In the genomic region with DNA sequence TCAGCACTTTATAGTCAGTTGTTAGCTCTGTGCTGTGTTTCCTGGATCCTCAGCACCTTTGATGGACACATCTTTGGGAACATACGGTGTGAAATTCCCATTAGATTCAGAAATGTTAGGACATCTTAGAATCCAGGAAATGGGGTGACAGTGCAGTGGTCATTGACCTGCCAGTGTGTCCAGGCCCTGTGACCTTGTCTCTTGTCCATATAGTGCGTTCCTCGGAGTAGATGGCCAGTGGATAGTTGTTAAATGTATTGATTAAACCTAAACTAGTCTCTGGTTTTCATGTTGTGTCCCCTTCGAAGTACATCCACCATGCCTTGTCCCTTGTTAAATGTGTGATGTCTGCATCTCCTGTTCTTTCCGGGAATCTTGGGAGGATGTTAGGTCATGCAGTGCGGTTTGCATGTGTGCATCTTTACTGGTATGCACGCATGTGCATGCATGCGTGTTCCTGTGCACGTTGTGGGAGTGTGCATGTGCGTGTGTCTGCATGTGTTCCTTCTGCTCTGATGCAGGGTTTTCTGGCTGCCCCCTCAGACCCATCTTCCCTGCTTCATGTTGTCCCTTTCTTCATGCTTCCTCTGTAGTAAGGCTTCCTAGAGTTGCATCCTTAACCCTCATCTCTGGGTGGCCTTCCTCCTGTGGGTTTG, we compare ENCODE assay signal across 15 cellular contexts. TPM values are rescaled to one million over a fixed set of nuclear protein-coding genes. Genes with fewer than 3 reads are reported as not detected.
A peak's percentile ranks its signal among the peaks of the same experiment; 100 is the strongest.
DNase-seq lines count a peak whose midpoint lies in the region; ATAC-seq, FAIRE-seq and TF ChIP-seq lines count a peak whose summit lies in the region.
"Had no signal": no experiment of that assay in that cellular context is flagged by ENCODE, and none has a peak within 500 bp of the region (broad histone marks: within the 10 kb centered on the region; RNA-seq: fewer than 3 reads in every experiment).

No MANE protein-coding gene starts in this region.

- no peak for TF ChIP-seq RAD21 in H1 (IDR thresholded peaks at IDR 0.05 in 1 of 2, conservative IDR thresholded peaks at IDR 0.05 in 1 of 2; ENCODE audit: low read depth in 2 of 2, low read length in 2 of 2)

- H2BK15ac ChIP-seq in H1 (ENCODE audit: low read length) = peak overlapping the region; percentile 21

- CTCF ChIA-PET in activated CD8-positive, alpha-beta memory T cell treated with anti-CD3 and anti-CD28 coated beads, Interleukin-2, amount 10 ng/mL, durations not matched to agents 7 days and 5 days (lab: Charles Lee) = interaction anchor here (0.6 to 1.7 kb wide), 3 partner anchors 7 to 33 kb away, joined by 3 to 6 read pairs (median 4); a partner anchor contains a TSS
- CTCF ChIA-PET in H1 (lab: Charles Lee; ENCODE audit: partially characterized antibody) = interaction anchor here (0.7 to 3.1 kb wide), 16 partner anchors 11 to 121 kb away, joined by 3 to 12 read pairs (median 4); a partner anchor contains a TSS
- CTCF ChIA-PET in PC-3 (lab: Charles Lee) = no interaction called here

- H3K9ac ChIP-seq in HUES64 (ENCODE audit: low read depth, low read length) = 0 out of 2 replicates have a peak overlapping the region, but pooled peaks have one; percentile 2
- no peak overlapping the region for H3K9ac ChIP-seq in H1 (replicated peaks in 1 of 4; ENCODE audit: extremely low read depth in 1 of 4, low read depth in 3 of 4, low read length in 3 of 4)
- H3K9ac ChIP-seq in PC-3 (ENCODE audit: low read length) = no peak overlapping the region

- H3K4ac ChIP-seq in H1 (replicated peaks; ENCODE audit: insufficient read length, low read depth, low read length) = no peak overlapping the region

- H3K27ac Mint-ChIP-seq in activated CD8-positive, alpha-beta memory T cell treated with anti-CD3 and anti-CD28 coated beads, Interleukin-2, amount 10 ng/mL, durations not matched to agents 7 days and 5 days = peak overlapping the region; percentile 33
- peak overlapping the region; percentile 95 for H3K27ac Mint-ChIP-seq in progenitor cell of endocrine pancreas

- no peak for DNase-seq in activated CD8-positive, alpha-beta memory T cell treated with anti-CD3 and anti-CD28 coated beads, Interleukin-2, amount 10 ng/mL, durations not matched to agents 7 days and 5 days
- no peak for DNase-seq in activated CD8-positive, alpha-beta memory T cell treated with anti-CD3 and anti-CD28 coated beads, Interleukin-2, amount 50 U/mL, for 48 hours
- DNase-seq in H1 (ENCODE audit: low read depth in 1 of 2, low spot score in 2 of 2) = no peak
- no peak for DNase-seq in progenitor cell of endocrine pancreas (ENCODE audit: low spot score, unreplicated experiment)
- DNase-seq in PC-3 = no peak
- no peak for DNase-seq in stimulated activated CD8-positive, alpha-beta memory T cell treated with anti-CD3 and anti-CD28 coated beads, Interleukin-4, amount 100 ng/mL, for 48 hours
- DNase-seq in NK-92 treated with Interleukin-12 subunit alpha and Interleukin-12 subunit beta, amount 100 ng/mL, for 24 hours (lab: John Stamatoyannopoulos, UW) = no peak
- DNase-seq: activated effector memory CD4-positive, alpha-beta T cell treated with Interleukin-2 at 50 U/mL for 16 hours; DMS53; NCI-H1417 treated with DMSO at 0.1 percent for 48 hours had no signal

- BruUV-seq in PC-3 (replicated peaks; lab: Mats Ljungman, UMichigan) = no TSS peak

- 95% methylated on average over 10 of the region's 10 CpGs for WGBS in HUES64
- WGBS in H1 (ENCODE audit: extremely low coverage in 1 of 2, insufficient coverage in 1 of 2, insufficient read length in 1 of 2, insufficient replicate concordance in 2 of 2, low coverage in 1 of 2, low lambda C conversion rate in 2 of 2, missing lambda C conversion rate in 1 of 2), 2 experiments = 89% methylated on average over 10 of the region's 10 CpGs; no CpG with 5 or more reads in 1 of the 2 experiments

- H4K91ac ChIP-seq in H1 (replicated peaks; ENCODE audit: insufficient read length, low read length) = no peak overlapping the region

- H3K27me3 Mint-ChIP-seq in activated CD8-positive, alpha-beta memory T cell treated with anti-CD3 and anti-CD28 coated beads, Interleukin-2, amount 10 ng/mL, durations not matched to agents 7 days and 5 days = no peaks in the 10 kb centered on the region
- no peaks in the 10 kb centered on the region for H3K27me3 Mint-ChIP-seq in progenitor cell of endocrine pancreas

- H2BK20ac ChIP-seq in H1 (ENCODE audit: low read length) = no peak overlapping the region

- POLR2A ChIA-PET in H1 (lab: Charles Lee; ENCODE audit: partially characterized antibody) = interaction anchor here (0.8 to 29.4 kb wide), 11 partner anchors 10 to 211 kb away, joined by 3 to 598 read pairs (median 4); a partner anchor contains a TSS
- POLR2A ChIA-PET in PC-3 (lab: Charles Lee; ENCODE audit: unreplicated experiment) = no interaction called here

- H2AFZ ChIP-seq in H1 (ENCODE audit: low read length) (no peak overlapping the region), PC-3 (ENCODE audit: low read length) (no peak overlapping the region)

- no peak for FAIRE-seq in H1 (lab: Jason Lieb, UNC)
- FAIRE-seq: A549 had no signal

- no peak overlapping the region for H2BK120ac ChIP-seq in H1 (replicated peaks; ENCODE audit: low read depth, low read length)

- H3K18ac ChIP-seq in H1 (ENCODE audit: extremely low read depth, low read length) = no peak overlapping the region

- peak overlapping the region; percentile 34; the same call in 1 of the 2 replicates for H2AK5ac ChIP-seq in H1 (ENCODE audit: low read depth, low read length)

- H3K4me1 ChIP-seq in HUES64 (ENCODE audit: insufficient read depth, low read length) (peaks cover 18% of the 10 kb centered on the region), H1 (replicated peaks in 1 of 4; ENCODE audit: control insufficient read depth in 3 of 4, insufficient read depth in 4 of 4, low read length in 3 of 4) (peaks cover 3 to 19% (median 11%) of the 10 kb centered on the region in 4 experiments), PC-3 (ENCODE audit: insufficient read depth, low read length) (peaks cover 17% of the 10 kb centered on the region)

- H3K9me3 Mint-ChIP-seq in activated CD8-positive, alpha-beta memory T cell treated with anti-CD3 and anti-CD28 coated beads, Interleukin-2, amount 10 ng/mL, durations not matched to agents 7 days and 5 days (ENCODE audit: low read depth) = no peaks in the 10 kb centered on the region
- H3K9me3 Mint-ChIP-seq in progenitor cell of endocrine pancreas (ENCODE audit: low read depth) = no peaks in the 10 kb centered on the region

- H4K5ac ChIP-seq in H1 (ENCODE audit: insufficient read length, low read depth, low read length) = no peak overlapping the region

- peak overlapping the region; percentile 44; the same call in 1 of the 2 replicates for H2BK12ac ChIP-seq in H1 (ENCODE audit: low read depth, low read length)

- no peak for ATAC-seq in activated CD8-positive, alpha-beta memory T cell treated with anti-CD3 and anti-CD28 coated beads, Interleukin-2, amount 10 ng/mL, durations not matched to agents 7 days and 5 days
- ATAC-seq in PC-3 = no peak
- ATAC-seq: activated CD4-positive, CD25-positive, alpha-beta regulatory T cell treated with anti-CD3 and anti-CD28 coated beads, Interleukin-2, amount 50 U/mL, for 24 hours had no signal

- H3K4me3 ChIP-seq in HUES64 (ENCODE audit: low read length) = no peak overlapping the region
- no peak overlapping the region for H3K4me3 ChIP-seq in H1 (ENCODE audit: extremely low read depth in 1 of 4, insufficient read depth in 2 of 4, low read depth in 3 of 4, low read length in 4 of 4)
- no peak overlapping the region for H3K4me3 ChIP-seq in PC-3 (ENCODE audit: low read length)
- H3K4me3 ChIP-seq: A549, SJSA1, skin epidermis had no signal

- TF ChIP-seq EP300 in H1 (IDR thresholded peaks at IDR 0.05; ENCODE audit: borderline replicate concordance in 1 of 2, low read depth in 2 of 2, low read length in 2 of 2) = no peak

- H4K20me1 ChIP-seq in H1 (replicated peaks in 1 of 2; ENCODE audit: control insufficient read depth in 1 of 2, insufficient read depth in 2 of 2, low read length in 2 of 2) (peaks cover 23 to 55% of the 10 kb centered on the region in 2 experiments), PC-3 (ENCODE audit: low read length) (peaks cover 40% of the 10 kb centered on the region)

- H3K56ac ChIP-seq in H1 (replicated peaks; ENCODE audit: insufficient read length, low read depth, low read length) = no peak overlapping the region

- H2BK5ac ChIP-seq in H1 (ENCODE audit: low read depth, low read length) = no peak overlapping the region

- H3K36me3 Mint-ChIP-seq in activated CD8-positive, alpha-beta memory T cell treated with anti-CD3 and anti-CD28 coated beads, Interleukin-2, amount 10 ng/mL, durations not matched to agents 7 days and 5 days = peaks cover 27% of the 10 kb centered on the region
- H3K36me3 Mint-ChIP-seq in progenitor cell of endocrine pancreas (ENCODE audit: insufficient read depth) = peaks cover 19% of the 10 kb centered on the region

- peaks cover 35% of the 10 kb centered on the region for H3K79me1 ChIP-seq in H1 (ENCODE audit: low read depth, low read length)

- TF ChIP-seq CTCF in H1 (IDR thresholded peaks at IDR 0.05; ENCODE audit: control extremely low read depth in 1 of 3, insufficient read depth in 1 of 3, low read depth in 1 of 3, low read length in 3 of 3) = no peak
- no peak for TF ChIP-seq CTCF in progenitor cell of endocrine pancreas (IDR thresholded peaks at IDR 0.05; ENCODE audit: unreplicated experiment)
- no peak for TF ChIP-seq CTCF in PC-3 (conservative IDR thresholded peaks at IDR 0.05; ENCODE audit: low read depth, low read length)

- H3F3A ChIP-seq in PC-3 (ENCODE audit: low read length, unreplicated experiment) = no peaks in the 10 kb centered on the region

- H3K9me3 ChIP-seq in HUES64 (ENCODE audit: insufficient read depth, low read depth, low read length) = no peaks in the 10 kb centered on the region
- no peaks in the 10 kb centered on the region for H3K9me3 ChIP-seq in H1 (ENCODE audit: insufficient read depth in 2 of 2, low read depth in 1 of 2, low read length in 1 of 2)
- no peaks in the 10 kb centered on the region for H3K9me3 ChIP-seq in PC-3 (ENCODE audit: low read length)
- H3K9me3 ChIP-seq: A549, SJSA1 had no signal

- H3K4me1 Mint-ChIP-seq in activated CD8-positive, alpha-beta memory T cell treated with anti-CD3 and anti-CD28 coated beads, Interleukin-2, amount 10 ng/mL, durations not matched to agents 7 days and 5 days = peaks cover 64% of the 10 kb centered on the region
- peaks cover 44% of the 10 kb centered on the region for H3K4me1 Mint-ChIP-seq in progenitor cell of endocrine pancreas (ENCODE audit: low read depth)

- no peaks in the 10 kb centered on the region for H3K9me2 ChIP-seq in PC-3 (replicated peaks; ENCODE audit: low read length)

- H3K14ac ChIP-seq in H1 (ENCODE audit: insufficient read length) = no peak overlapping the region

- 0 out of 2 replicates have a peak overlapping the region, but pooled peaks have one; percentile 45 for H4K8ac ChIP-seq in H1 (ENCODE audit: extremely low read depth, insufficient read depth, low read length)

- no peak overlapping the region for H3K23ac ChIP-seq in H1 (ENCODE audit: insufficient read length)

- H3K23me2 ChIP-seq in H1 (ENCODE audit: low read depth, low read length) = peaks cover 9% of the 10 kb centered on the region

- H3K36me3 ChIP-seq in HUES64 (ENCODE audit: insufficient read depth, low read length) = peaks cover 47% of the 10 kb centered on the region
- peaks cover 28 to 35% (median 34%) of the 10 kb centered on the region in 4 experiments for H3K36me3 ChIP-seq in H1 (ENCODE audit: control insufficient read depth in 2 of 4, insufficient read depth in 4 of 4, low read length in 3 of 4)
- H3K36me3 ChIP-seq in PC-3 (ENCODE audit: low read depth, low read length) = peaks cover 38% of the 10 kb centered on the region; the same call in 1 of the 2 replicates

- H3K79me2 ChIP-seq in H1 (ENCODE audit: control insufficient read depth in 1 of 2, insufficient read depth in 2 of 2, low read length in 2 of 2) = peaks cover 27 to 70% of the 10 kb centered on the region in 2 experiments
- peaks cover 76% of the 10 kb centered on the region for H3K79me2 ChIP-seq in PC-3 (ENCODE audit: low read length)

- H3K27me3 ChIP-seq in HUES64 (ENCODE audit: insufficient read depth, low read length) = no peaks in the 10 kb centered on the region
- H3K27me3 ChIP-seq in H1 (replicated peaks in 1 of 4; ENCODE audit: control insufficient read depth in 3 of 4, extremely low read depth in 1 of 4, insufficient read depth in 3 of 4, low read length in 3 of 4) = no peaks in the 10 kb centered on the region
- H3K27me3 ChIP-seq in PC-3 (ENCODE audit: low read length) = no peaks in the 10 kb centered on the region
- H3K27me3 ChIP-seq: SJSA1 had no signal

- no peak overlapping the region for H3K4me3 Mint-ChIP-seq in activated CD8-positive, alpha-beta memory T cell treated with anti-CD3 and anti-CD28 coated beads, Interleukin-2, amount 10 ng/mL, durations not matched to agents 7 days and 5 days
- H3K4me3 Mint-ChIP-seq in progenitor cell of endocrine pancreas (ENCODE audit: low read depth) = no peak overlapping the region

- H3K4me2 ChIP-seq in H1 (ENCODE audit: insufficient read depth in 1 of 2, low read depth in 2 of 2, low read length in 2 of 2) (peak overlapping the region in 1 of 2 experiments; percentile 13; a peak in 2 of 4 replicates), PC-3 (ENCODE audit: low read length) (no peak overlapping the region)
- H3K4me2 ChIP-seq: A549 had no signal

- TF ChIP-seq POLR2A in H1 (IDR thresholded peaks at IDR 0.05; ENCODE audit: control extremely low read depth in 1 of 2, low read depth in 2 of 2, low read length in 2 of 2) = no peak

- H3K27ac ChIP-seq in HUES64 (ENCODE audit: low read depth, low read length) (no peak overlapping the region), H1 (ENCODE audit: low read depth, low read length) (no peak overlapping the region), PC-3 (ENCODE audit: low read length) (no peak overlapping the region)
- H3K27ac ChIP-seq: A549, SJSA1 had no signal

- intact Hi-C loops in PC-3 (cut with micrococcal nuclease) = no loop called here

RNA-seq across cellular contexts. Expression of a gene that starts 4.0 kb away (rescaled TPM):
- 10 to 100 TPM; 70.4 to 71.9 TPM for total RNA-seq in activated CD8-positive, alpha-beta memory T cell treated with anti-CD3 and anti-CD28 coated beads, Interleukin-2, amount 10 ng/mL, durations not matched to agents 7 days and 5 days
- 27.2 TPM for polyA plus RNA-seq in HUES64 (2013, experiment 1 of 2)
- 25.4 TPM for polyA plus RNA-seq in HUES64 (2013, experiment 2 of 2)
- 42.3 and 43.7 TPM in 2 replicates for total RNA-seq in H1 (2021; fragmentation: NEBNext Ultra II Directional; extraction: Animal tissue kit (Norgen Biotek cat#: 25700))
- 23.7 and 42.5 TPM in 2 replicates for polyA plus RNA-seq in H1 (2011; rRNA removed)
- polyA plus RNA-seq in H1 (2011; cell fraction: cytosol; rRNA removed) = 36.9 TPM
- 172 TPM for polyA plus RNA-seq in H1 (2011; cell fraction: nucleus; rRNA removed)
- polyA plus RNA-seq in H1 (2012, experiment 1 of 2) = 33.0 to 43.7 TPM (median 38.6 TPM) in 4 replicates
- polyA plus RNA-seq in H1 (2012, experiment 2 of 2) = 12.7 TPM
- polyA plus RNA-seq in H1 (2013, experiment 1 of 2) = 26.6 TPM
- polyA plus RNA-seq in H1 (2013, experiment 2 of 2) = 22.8 TPM
- polyA minus RNA-seq in H1 (2011; rRNA and poly(A)+ RNA removed) = 31.8 and 33.0 TPM in 2 replicates
- polyA minus RNA-seq in H1 (2011; cell fraction: cytosol; rRNA and poly(A)+ RNA removed) = 26.9 TPM
- 60.0 TPM for polyA minus RNA-seq in H1 (2011; cell fraction: nucleus; rRNA and poly(A)+ RNA removed)
- total RNA-seq in progenitor cell of endocrine pancreas (75.8 and 79.8 TPM in 2 replicates), PC-3 (2014; rRNA removed) (41.7 and 43.6 TPM in 2 replicates)

RNA-seq across cellular contexts. Expression of a gene that starts 31.9 kb away (rescaled TPM):
- 100 to 1,000 TPM; 318 to 345 TPM for total RNA-seq in activated CD8-positive, alpha-beta memory T cell treated with anti-CD3 and anti-CD28 coated beads, Interleukin-2, amount 10 ng/mL, durations not matched to agents 7 days and 5 days
- 724 TPM for polyA plus RNA-seq in HUES64 (2013, experiment 1 of 2)
- 653 TPM for polyA plus RNA-seq in HUES64 (2013, experiment 2 of 2)
- 484 and 495 TPM in 2 replicates for total RNA-seq in H1 (2021; fragmentation: NEBNext Ultra II Directional; extraction: Animal tissue kit (Norgen Biotek cat#: 25700))
- polyA plus RNA-seq in H1 (2011; rRNA removed) = 343 and 465 TPM in 2 replicates
- polyA plus RNA-seq in H1 (2011; cell fraction: cytosol; rRNA removed) = 587 TPM
- polyA plus RNA-seq in H1 (2011; cell fraction: nucleus; rRNA removed) = 423 TPM
- 421 to 441 TPM (median 430 TPM) in 4 replicates for polyA plus RNA-seq in H1 (2012, experiment 1 of 2)
- 333 TPM for polyA plus RNA-seq in H1 (2012, experiment 2 of 2)
- 541 TPM for polyA plus RNA-seq in H1 (2013, experiment 1 of 2)
- 525 TPM for polyA plus RNA-seq in H1 (2013, experiment 2 of 2)
- 220 and 269 TPM in 2 replicates for polyA minus RNA-seq in H1 (2011; rRNA and poly(A)+ RNA removed)
- polyA minus RNA-seq in H1 (2011; cell fraction: cytosol; rRNA and poly(A)+ RNA removed) = 274 TPM
- polyA minus RNA-seq in H1 (2011; cell fraction: nucleus; rRNA and poly(A)+ RNA removed) = 169 TPM
- total RNA-seq in progenitor cell of endocrine pancreas (217 and 219 TPM in 2 replicates), PC-3 (2014; rRNA removed) (356 and 411 TPM in 2 replicates)

RNA-seq across cellular contexts. Expression of a gene that starts 33.0 kb away (rescaled TPM):
- total RNA-seq in activated CD8-positive, alpha-beta memory T cell treated with anti-CD3 and anti-CD28 coated beads, Interleukin-2, amount 10 ng/mL, durations not matched to agents 7 days and 5 days = 100 to 1,000 TPM in 1 of 2 experiments, 10 to 100 TPM in 1; 98.1 to 140 TPM
- 36.4 TPM for polyA plus RNA-seq in HUES64 (2013, experiment 1 of 2)
- polyA plus RNA-seq in HUES64 (2013, experiment 2 of 2) = 26.3 TPM
- total RNA-seq in H1 (2021; fragmentation: NEBNext Ultra II Directional; extraction: Animal tissue kit (Norgen Biotek cat#: 25700)) = 44.9 and 47.9 TPM in 2 replicates
- 50.3 and 73.2 TPM in 2 replicates for polyA plus RNA-seq in H1 (2011; rRNA removed)
- polyA plus RNA-seq in H1 (2011; cell fraction: cytosol; rRNA removed) = 65.7 TPM
- polyA plus RNA-seq in H1 (2011; cell fraction: nucleus; rRNA removed) = 307 TPM
- polyA plus RNA-seq in H1 (2012, experiment 1 of 2) = 45.4 to 62.4 TPM (median 53.1 TPM) in 4 replicates
- polyA plus RNA-seq in H1 (2012, experiment 2 of 2) = 32.7 TPM
- 36.2 TPM for polyA plus RNA-seq in H1 (2013, experiment 1 of 2)
- polyA plus RNA-seq in H1 (2013, experiment 2 of 2) = 32.7 TPM
- 23.1 and 26.5 TPM in 2 replicates for polyA minus RNA-seq in H1 (2011; rRNA and poly(A)+ RNA removed)
- polyA minus RNA-seq in H1 (2011; cell fraction: cytosol; rRNA and poly(A)+ RNA removed) = 46.8 TPM
- 94.9 TPM for polyA minus RNA-seq in H1 (2011; cell fraction: nucleus; rRNA and poly(A)+ RNA removed)
- total RNA-seq in progenitor cell of endocrine pancreas = 78.5 and 86.5 TPM in 2 replicates
- 58.9 and 62.1 TPM in 2 replicates for total RNA-seq in PC-3 (2014; rRNA removed)

RNA-seq across cellular contexts. Expression of a gene that starts 47.6 kb away (rescaled TPM):
- 10 to 100 TPM; 57.9 to 66.3 TPM for total RNA-seq in activated CD8-positive, alpha-beta memory T cell treated with anti-CD3 and anti-CD28 coated beads, Interleukin-2, amount 10 ng/mL, durations not matched to agents 7 days and 5 days
- 23.3 TPM for polyA plus RNA-seq in HUES64 (2013, experiment 1 of 2)
- 28.1 TPM for polyA plus RNA-seq in HUES64 (2013, experiment 2 of 2)
- total RNA-seq in H1 (2021; fragmentation: NEBNext Ultra II Directional; extraction: Animal tissue kit (Norgen Biotek cat#: 25700)) = 64.0 and 65.6 TPM in 2 replicates
- 18.6 and 44.4 TPM in 2 replicates for polyA plus RNA-seq in H1 (2011; rRNA removed)
- polyA plus RNA-seq in H1 (2011; cell fraction: cytosol; rRNA removed) = 21.0 TPM
- polyA plus RNA-seq in H1 (2011; cell fraction: nucleus; rRNA removed) = 143 TPM
- 17.5 to 48.9 TPM (median 42.8 TPM) in 4 replicates for polyA plus RNA-seq in H1 (2012, experiment 1 of 2)
- 14.6 TPM for polyA plus RNA-seq in H1 (2012, experiment 2 of 2)
- polyA plus RNA-seq in H1 (2013, experiment 1 of 2) = 55.6 TPM
- 52.7 TPM for polyA plus RNA-seq in H1 (2013, experiment 2 of 2)
- polyA minus RNA-seq in H1 (2011; rRNA and poly(A)+ RNA removed) = 8.0 and 13.3 TPM in 2 replicates
- polyA minus RNA-seq in H1 (2011; cell fraction: cytosol; rRNA and poly(A)+ RNA removed) = 22.4 TPM
- polyA minus RNA-seq in H1 (2011; cell fraction: nucleus; rRNA and poly(A)+ RNA removed) = 26.6 TPM
- total RNA-seq in progenitor cell of endocrine pancreas = 82.1 and 83.5 TPM in 2 replicates
- 24.6 and 26.8 TPM in 2 replicates for total RNA-seq in PC-3 (2014; rRNA removed)
